8 cellular contexts compared by ENCODE assay signal in genomic region chr19:45767410-45767880, GRCh38. TPM values are rescaled to one million over a fixed set of nuclear protein-coding genes. Genes with fewer than 3 reads are reported as not detected.
DNase-seq lines count a peak whose midpoint lies in the region; ATAC-seq and TF ChIP-seq lines count a peak whose summit lies in the region.

No MANE protein-coding gene starts in this region.

- H2AFZ ChIP-seq in OCI-LY7 (ENCODE audit: low read length) (no peak overlapping the region), mesenchymal stem cell (ENCODE audit: low read depth, low read length) (no peak overlapping the region)

- peak overlapping the region; percentile 14 for H2BK5ac ChIP-seq in mesenchymal stem cell (ENCODE audit: low read depth, low read length, poor library complexity, severe bottlenecking)

- no peak overlapping the region for H3K4me3 ChIP-seq in OCI-LY7 (ENCODE audit: low read depth, low read length, poor library complexity, severe bottlenecking)
- H3K4me3 ChIP-seq in duodenal mucosa (ENCODE audit: low read depth in 1 of 2, low read length in 2 of 2), result peak overlapping the region; percentile 71 to 92
- H3K4me3 ChIP-seq in mesenchymal stem cell (ENCODE audit: insufficient read depth in 1 of 2, low read depth in 1 of 2, low read length in 2 of 2), result peak overlapping the region; percentile 82 to 89
- peak overlapping the region; percentile 76 for H3K4me3 ChIP-seq in urinary bladder (ENCODE audit: low read depth, low read length)

- H3K36me3 ChIP-seq in OCI-LY7 (ENCODE audit: insufficient read depth, low read length), result no peaks in the 10 kb centered on the region
- no peaks in the 10 kb centered on the region for H3K36me3 ChIP-seq in duodenal mucosa (ENCODE audit: control insufficient read depth in 1 of 2, insufficient read depth in 2 of 2, low read length in 2 of 2)
- peaks cover 18 to 34% of the 10 kb centered on the region in 2 experiments for H3K36me3 ChIP-seq in mesenchymal stem cell (ENCODE audit: control insufficient read depth in 1 of 2, insufficient read depth in 2 of 2, low read depth in 1 of 2, low read length in 2 of 2)
- H3K36me3 ChIP-seq in urinary bladder (ENCODE audit: insufficient read depth), result no peaks in the 10 kb centered on the region

- CTCF ChIA-PET in OCI-LY7 (lab: Charles Lee; ENCODE audit: unreplicated experiment), result no interaction called here

- no peak overlapping the region for H3K23ac ChIP-seq in mesenchymal stem cell (ENCODE audit: low read length in 2 of 2)

- H3K9me3 ChIP-seq in OCI-LY7 (ENCODE audit: low read length), result no peaks in the 10 kb centered on the region
- H3K9me3 ChIP-seq in duodenal mucosa (ENCODE audit: control insufficient read depth in 1 of 2, low read length in 2 of 2), result no peaks in the 10 kb centered on the region
- H3K9me3 ChIP-seq in mesenchymal stem cell (ENCODE audit: control insufficient read depth, low read length), result no peaks in the 10 kb centered on the region

- H3K79me1 ChIP-seq in mesenchymal stem cell (replicated peaks; ENCODE audit: low read length, poor library complexity, severe bottlenecking), result peaks cover 14% of the 10 kb centered on the region

- H4K8ac ChIP-seq in mesenchymal stem cell (ENCODE audit: low read length), result peak overlapping the region; percentile 95

- DNase-seq in NCI-H524 (lab: John Stamatoyannopoulos, UW) (peak; percentile 15 to 31), NCI-H524 treated with DMSO at 0.1 percent for 48 hours (lab: John Stamatoyannopoulos, UW) (no peak), OCI-LY7 (ENCODE audit: low spot score) (no peak), mesenchymal stem cell (peak; percentile 92), SHP77 treated with DMSO at 0.1 percent for 48 hours (lab: John Stamatoyannopoulos, UW) (no peak)

- H3K4me1 ChIP-seq in OCI-LY7 (ENCODE audit: insufficient read depth, low read length, poor library complexity, severe bottlenecking) (peaks cover 20% of the 10 kb centered on the region), duodenal mucosa (ENCODE audit: control insufficient read depth in 1 of 2, insufficient read depth in 2 of 2, low read length in 2 of 2) (peaks cover 7 to 20% of the 10 kb centered on the region in 2 donors), mesenchymal stem cell (ENCODE audit: control insufficient read depth, insufficient read depth, low read depth, low read length) (peaks cover 52% of the 10 kb centered on the region), urinary bladder (ENCODE audit: insufficient read depth) (no peaks in the 10 kb centered on the region)

- BruUV-seq in OCI-LY7 (replicated peaks; lab: Mats Ljungman, UMichigan), result no TSS peak

- 2% methylated on average over 20 of the region's 31 CpGs for WGBS in mesenchymal stem cell
- 5% methylated on average over 31 of the region's 31 CpGs for WGBS in urinary bladder

- H2BK15ac ChIP-seq in mesenchymal stem cell (ENCODE audit: low read depth, poor library complexity, severe bottlenecking), result peak overlapping the region; percentile 75

- TF ChIP-seq CTCF in OCI-LY7 (conservative IDR thresholded peaks at IDR 0.05; ENCODE audit: low read length), result no peak

- H3K27ac ChIP-seq in OCI-LY7 (ENCODE audit: low read depth, low read length, poor library complexity, severe bottlenecking) (no peak overlapping the region), duodenal mucosa (ENCODE audit: low read depth, low read length) (peak overlapping the region; percentile 90), mesenchymal stem cell (ENCODE audit: low read length, poor library complexity, severe bottlenecking) (peak overlapping the region; percentile 91), urinary bladder (ENCODE audit: low read depth) (peak overlapping the region; percentile 87)

- H3K9me2 ChIP-seq in OCI-LY7 (ENCODE audit: insufficient read depth, low read length), result no peaks in the 10 kb centered on the region

- peak overlapping the region; percentile 65 to 82 for H3K9ac ChIP-seq in duodenal mucosa (ENCODE audit: low read depth in 1 of 2, low read length in 2 of 2)
- H3K9ac ChIP-seq in mesenchymal stem cell (ENCODE audit: low read length), result peak overlapping the region; percentile 95

- peak overlapping the region; percentile 89 for H4K91ac ChIP-seq in mesenchymal stem cell (ENCODE audit: low read length)

- peak overlapping the region in 1 of 2 experiments; percentile 47 for H2BK12ac ChIP-seq in mesenchymal stem cell (ENCODE audit: low read length in 2 of 2)

- H2AK5ac ChIP-seq in mesenchymal stem cell (ENCODE audit: low read length, severe bottlenecking), result no peak overlapping the region

- H3K4me2 ChIP-seq in OCI-LY7 (ENCODE audit: low read length), result peak overlapping the region; percentile 100; the same call in 1 of the 2 replicates
- peak overlapping the region; percentile 79 for H3K4me2 ChIP-seq in mesenchymal stem cell (ENCODE audit: low read length, poor library complexity, severe bottlenecking)

- no peaks in the 10 kb centered on the region for H4K20me1 ChIP-seq in OCI-LY7 (ENCODE audit: insufficient read depth, low read length)

- intact Hi-C loops in OCI-LY7 (cut with micrococcal nuclease; ENCODE audit: unreplicated experiment), result no loop called here

- H3K4ac ChIP-seq in mesenchymal stem cell (ENCODE audit: low read depth in 1 of 2, low read length in 2 of 2), result peak overlapping the region; percentile 92 to 96

- no peak overlapping the region for H2BK120ac ChIP-seq in mesenchymal stem cell (ENCODE audit: low read depth, low read length)

- no peak for ATAC-seq in GM21737 (IDR thresholded peaks at IDR 0.05; ENCODE audit: unreplicated experiment)

- H3K27me3 ChIP-seq in duodenal mucosa (ENCODE audit: control insufficient read depth in 1 of 2, insufficient read depth in 2 of 2, low read length in 2 of 2) (no peaks in the 10 kb centered on the region), mesenchymal stem cell (ENCODE audit: control insufficient read depth in 1 of 2, insufficient read depth in 1 of 2, low read length in 2 of 2) (peaks cover 0 to 13% of the 10 kb centered on the region in 2 experiments)

- H3K79me2 ChIP-seq in OCI-LY7 (ENCODE audit: insufficient read depth, low read depth, low read length), result no peaks in the 10 kb centered on the region

- peak overlapping the region; percentile 88 to 98 for H3K18ac ChIP-seq in mesenchymal stem cell (ENCODE audit: low read depth in 1 of 2, low read length in 2 of 2)

- H3K14ac ChIP-seq in mesenchymal stem cell (ENCODE audit: low read length in 2 of 2), result no peak overlapping the region

- POLR2A ChIA-PET in OCI-LY7 (lab: Charles Lee), result no interaction called here

RNA-seq across cellular contexts. Expression of gene SIX5, which starts 1.6 kb away (rescaled TPM):
- total RNA-seq in OCI-LY7 (2014; rRNA removed; shearing (Covaris generic)), result 9.4 and 10.2 TPM in 2 replicates
- 15.2 and 18.6 TPM in 2 replicates for total RNA-seq in OCI-LY7 (2022)
- 16.0 TPM for polyA plus RNA-seq in mesenchymal stem cell (2013, experiment 1 of 2)
- 14.5 TPM for polyA plus RNA-seq in mesenchymal stem cell (2013, experiment 2 of 2)
- total RNA-seq in urinary bladder, result 10.4 TPM
- polyA plus RNA-seq in urinary bladder, result 51.1 TPM

RNA-seq across cellular contexts. Expression of gene DMPK, which starts 14.8 kb away (rescaled TPM):
- 12.8 and 14.9 TPM in 2 replicates for total RNA-seq in OCI-LY7 (2014; rRNA removed; shearing (Covaris generic))
- total RNA-seq in OCI-LY7 (2022) (34.7 and 46.9 TPM in 2 replicates), urinary bladder (49.4 TPM)
- polyA plus RNA-seq in mesenchymal stem cell (2013, experiment 1 of 2), result 54.2 TPM
- 51.7 TPM for polyA plus RNA-seq in mesenchymal stem cell (2013, experiment 2 of 2)
- polyA plus RNA-seq in urinary bladder, result 223 TPM

RNA-seq across cellular contexts. Expression of gene DMWD, which starts 25.2 kb away (rescaled TPM):
- 27.1 and 43.2 TPM in 2 replicates for total RNA-seq in OCI-LY7 (2014; rRNA removed; shearing (Covaris generic))
- total RNA-seq in OCI-LY7 (2022) (44.0 and 57.3 TPM in 2 replicates), urinary bladder (24.7 TPM)
- 35.9 TPM for polyA plus RNA-seq in mesenchymal stem cell (2013, experiment 1 of 2)
- 32.6 TPM for polyA plus RNA-seq in mesenchymal stem cell (2013, experiment 2 of 2)
- 43.7 TPM for polyA plus RNA-seq in urinary bladder

RNA-seq across cellular contexts. Expression of gene MEIOSIN, which starts 34.2 kb away (rescaled TPM):
- total RNA-seq in OCI-LY7 (2014; rRNA removed; shearing (Covaris generic)), result not detected in 2 replicates
- total RNA-seq in OCI-LY7 (2022), result not detected in 2 replicates
- not detected for polyA plus RNA-seq in mesenchymal stem cell (2013, experiment 1 of 2)
- not detected for polyA plus RNA-seq in mesenchymal stem cell (2013, experiment 2 of 2)
- not detected for total RNA-seq in urinary bladder
- not detected for polyA plus RNA-seq in urinary bladder

RNA-seq across cellular contexts. Expression of gene FBXO46, which starts 36.7 kb away (rescaled TPM):
- total RNA-seq in OCI-LY7 (2014; rRNA removed; shearing (Covaris generic)), result 23.9 and 27.5 TPM in 2 replicates
- 31.7 and 32.2 TPM in 2 replicates for total RNA-seq in OCI-LY7 (2022)
- 5.3 TPM for polyA plus RNA-seq in mesenchymal stem cell (2013, experiment 1 of 2)
- 5.1 TPM for polyA plus RNA-seq in mesenchymal stem cell (2013, experiment 2 of 2)
- 4.3 TPM for total RNA-seq in urinary bladder
- 11.0 TPM for polyA plus RNA-seq in urinary bladder

Comparison
In these comparisons a context has a peak if more than half of its experiments do, and no peak if none do; other contexts are left out.
1. DNase-seq: peak in NCI-H524 (2 of 2) and mesenchymal stem cell (single experiment); none in NCI-H524 treated with DMSO at 0.1 percent for 48 hours (single experiment), OCI-LY7 (single experiment) and SHP77 treated with DMSO at 0.1 percent for 48 hours (single experiment).